In the genomic region with DNA sequence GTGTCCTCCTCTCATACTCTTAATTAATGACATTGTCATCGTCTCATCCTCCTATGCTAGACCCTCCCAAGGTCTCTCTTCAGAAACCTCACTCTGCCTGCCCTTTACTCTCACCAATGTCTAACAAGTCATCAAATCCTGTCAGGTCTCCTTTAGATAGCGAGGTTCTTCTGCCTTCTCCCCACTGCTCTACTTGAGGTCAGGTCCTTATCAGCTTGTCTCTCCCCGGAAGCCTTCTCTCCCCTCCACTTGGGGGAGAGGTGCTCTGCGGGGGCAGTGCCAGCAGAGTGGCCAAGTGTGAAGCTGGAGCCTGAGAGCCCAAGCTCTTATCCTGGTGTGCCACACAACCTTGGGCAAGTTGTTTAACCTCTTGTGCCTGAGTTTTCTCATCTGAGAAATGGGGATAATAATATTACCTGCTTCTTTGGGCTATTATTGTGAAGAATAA, we compare ENCODE assay signal across 9 cellular contexts.
"Had no signal": no experiment of that assay in that cellular context is flagged by ENCODE, and none has a peak within 500 bp of the region (broad histone marks: within the 10 kb centered on the region; RNA-seq: fewer than 3 reads in every experiment).

No MANE protein-coding gene starts in this region.

- H3K4me2 ChIP-seq: KMS-11 had no signal

- H3K27ac ChIP-seq: GM23248, KMS-11 had no signal

- H3K4me3 ChIP-seq: GM23248 had no signal

- H3K9ac ChIP-seq: GM23248, KMS-11 had no signal

- DNase-seq: GM23248, GOT3, H9, HCEC 1CT, IMR-90, KBM-7 had no signal

- H2AFZ ChIP-seq: GM23248 had no signal

- FAIRE-seq: H54, HTR-8/SVneo had no signal
